In the genomic region with DNA sequence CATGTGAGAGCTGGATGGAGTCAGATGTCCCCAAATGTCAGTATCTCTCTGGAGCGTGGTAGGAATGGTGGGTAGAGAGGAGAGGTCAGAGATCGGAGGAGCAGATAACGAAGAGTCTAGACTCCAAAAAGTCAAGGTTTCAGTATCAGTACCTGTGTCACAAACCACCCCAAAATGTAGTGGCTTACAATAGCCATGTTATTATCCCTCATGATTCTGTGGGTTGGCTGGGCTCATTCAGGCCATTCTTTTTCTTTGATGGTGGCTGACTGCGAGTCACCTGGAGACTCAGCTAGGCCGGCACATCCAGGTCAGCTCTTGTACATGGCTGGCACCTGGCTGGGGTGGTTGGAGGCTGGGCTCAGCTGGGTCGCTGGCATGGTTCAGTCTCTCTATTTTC, we compare ENCODE assay signal across 12 cellular contexts. TPM values are rescaled to one million over a fixed set of nuclear protein-coding genes. Genes with fewer than 3 reads are reported as not detected.
DNase-seq lines count a peak whose midpoint lies in the region; ATAC-seq and TF ChIP-seq lines count a peak whose summit lies in the region.
"Had no signal": no experiment of that assay in that cellular context is flagged by ENCODE, and none has a peak within 500 bp of the region (broad histone marks: within the 10 kb centered on the region; RNA-seq: fewer than 3 reads in every experiment).

No MANE protein-coding gene starts in this region.

- no peak overlapping the region; the same call in 1 of the 2 replicates for H2AFZ ChIP-seq in DND-41 (ENCODE audit: low read depth, low read length)

- no peaks in the 10 kb centered on the region for H3K27me3 ChIP-seq in DND-41 (ENCODE audit: insufficient read depth, low read length, poor library complexity)
- no peaks in the 10 kb centered on the region for H3K27me3 ChIP-seq in effector memory CD4-positive, alpha-beta T cell (replicated peaks; ENCODE audit: control insufficient read depth, insufficient read depth, low read length, poor library complexity, severe bottlenecking)

- peak overlapping the region; percentile 24 for H3K4me2 ChIP-seq in DND-41 (ENCODE audit: insufficient read depth, low read length)

- TF ChIP-seq CTCF in DND-41 (IDR thresholded peaks at IDR 0.05; ENCODE audit: borderline replicate concordance, extremely low read depth, low read length, poor library complexity, severe bottlenecking), result no peak

- ATAC-seq in DND-41 (ENCODE audit: insufficient read depth, low read depth) (no peak), GM19455 (IDR thresholded peaks at IDR 0.05; ENCODE audit: unreplicated experiment) (no peak), GM18519 (IDR thresholded peaks at IDR 0.05; ENCODE audit: low FRiP score, unreplicated experiment) (no peak)

- no peak for DNase-seq in DND-41
- DNase-seq in Jurkat, Clone E6-1 (ENCODE audit: low read depth, low spot score), result no peak
- no peak for DNase-seq in effector memory CD4-positive, alpha-beta T cell
- DNase-seq in C1 segment of cervical spinal cord (lab: John Stamatoyannopoulos, UW), result no peak
- no peak for DNase-seq in HK-2 (ENCODE audit: unreplicated experiment)
- DNase-seq: erythroblast, NCI-H2029, substantia nigra, WERI-Rb-1 had no signal

- H4K20me1 ChIP-seq in DND-41 (ENCODE audit: insufficient read depth, low read length), result peaks cover 2% of the 10 kb centered on the region; the same call in 1 of the 2 replicates

- peak overlapping the region; percentile 66 for H3K27ac ChIP-seq in DND-41 (ENCODE audit: low read length)
- peak overlapping the region; percentile 72 for H3K27ac ChIP-seq in effector memory CD4-positive, alpha-beta T cell (ENCODE audit: insufficient read depth, low read length, poor library complexity, severe bottlenecking)
- H3K27ac ChIP-seq: WERI-Rb-1 had no signal

- H3K79me2 ChIP-seq in DND-41 (ENCODE audit: insufficient read depth, low read length), result no peaks in the 10 kb centered on the region

- H3K36me3 ChIP-seq in DND-41 (ENCODE audit: insufficient read depth, low read length), result peaks cover 11% of the 10 kb centered on the region
- H3K36me3 ChIP-seq in effector memory CD4-positive, alpha-beta T cell (ENCODE audit: control insufficient read depth, insufficient read depth, low read length), result peaks cover 9% of the 10 kb centered on the region
- H3K36me3 ChIP-seq: WERI-Rb-1 had no signal

- no peaks in the 10 kb centered on the region for H3K9me3 ChIP-seq in DND-41 (ENCODE audit: insufficient read depth, low read length, severe bottlenecking)
- no peaks in the 10 kb centered on the region for H3K9me3 ChIP-seq in effector memory CD4-positive, alpha-beta T cell (ENCODE audit: control insufficient read depth, low read length)

- H3K4me3 ChIP-seq in DND-41 (ENCODE audit: low read depth in 1 of 2, low read length in 2 of 2), result no peak overlapping the region
- H3K4me3 ChIP-seq in Jurkat, Clone E6-1 (ENCODE audit: low read length), result peak overlapping the region; percentile 23
- H3K4me3 ChIP-seq in effector memory CD4-positive, alpha-beta T cell (ENCODE audit: insufficient read depth, low read depth, low read length, poor library complexity, severe bottlenecking), result peak overlapping the region; percentile 30

- H3K9ac ChIP-seq in DND-41 (ENCODE audit: low read depth, low read length), result peak overlapping the region; percentile 15; the same call in 1 of the 2 replicates

- TF ChIP-seq POLR2A in GM19099 (IDR thresholded peaks at IDR 0.05; ENCODE audit: extremely low read depth, insufficient read length, low read depth), result peak; percentile 40

- H3K4me1 ChIP-seq in DND-41 (ENCODE audit: insufficient read depth, low read length), result peaks cover 44% of the 10 kb centered on the region
- H3K4me1 ChIP-seq in effector memory CD4-positive, alpha-beta T cell (ENCODE audit: control insufficient read depth, insufficient read depth, low read length, poor library complexity, severe bottlenecking), result peaks cover 61% of the 10 kb centered on the region

RNA-seq across cellular contexts. Expression of a gene that starts 7.3 kb away (rescaled TPM):
- not detected for polyA plus RNA-seq in Jurkat, Clone E6-1 (2012; ENCODE audit: insufficient read depth, insufficient read length)

RNA-seq across cellular contexts. Expression of a gene that starts 24.5 kb away (rescaled TPM):
- polyA plus RNA-seq in Jurkat, Clone E6-1 (2012; ENCODE audit: insufficient read depth, insufficient read length), result 314 TPM

RNA-seq across cellular contexts. Expression of a gene that starts 31.5 kb away (rescaled TPM):
- 5.0 TPM for polyA plus RNA-seq in Jurkat, Clone E6-1 (2012; ENCODE audit: insufficient read depth, insufficient read length)

Comparison
In these comparisons a context has a peak if more than half of its experiments do, and no peak if none do; other contexts are left out.
1. H3K4me3 ChIP-seq: peak in Jurkat, Clone E6-1 (single experiment) and effector memory CD4-positive, alpha-beta T cell (single experiment); none in DND-41 (0 of 2).